Comparison of ENCODE assay signal across 8 cellular contexts in the genomic region with DNA sequence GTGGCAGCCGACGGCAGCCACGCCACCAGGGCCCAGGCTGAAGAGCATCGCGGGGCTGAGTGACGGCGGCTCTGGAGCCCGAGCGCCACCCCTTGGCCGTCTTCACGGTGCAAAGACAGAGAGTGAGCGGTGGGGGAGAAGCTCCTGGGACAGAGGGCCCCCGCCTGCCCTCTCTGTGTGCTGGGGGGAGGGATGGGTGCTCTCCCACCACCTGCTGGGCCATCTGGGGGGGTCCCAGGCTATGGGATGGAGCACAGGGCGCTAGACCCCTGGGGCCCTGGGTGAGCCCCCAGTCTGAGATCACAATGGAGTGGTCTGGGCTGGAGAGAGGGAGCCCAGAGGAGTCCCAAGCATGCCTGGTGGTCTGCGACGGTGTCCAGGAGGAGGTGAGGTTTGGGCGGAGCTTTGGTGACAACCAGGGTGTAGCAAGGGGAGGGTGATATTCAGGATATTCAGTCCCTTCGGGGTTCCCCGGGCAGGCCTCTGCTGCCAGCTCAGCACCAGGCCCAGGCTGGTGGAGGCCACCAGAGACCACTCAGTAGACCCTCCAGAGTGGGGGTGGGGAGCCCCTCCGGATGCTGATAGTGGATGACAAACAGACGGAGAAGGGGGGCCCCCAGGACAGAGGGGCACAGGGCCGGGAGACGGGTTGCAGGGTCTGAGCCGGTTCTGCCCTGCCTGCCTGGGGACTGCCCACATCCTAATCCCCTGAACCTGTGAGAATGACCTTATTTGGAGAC.
DNase-seq lines count a peak whose midpoint lies in the region; ATAC-seq and TF ChIP-seq lines count a peak whose summit lies in the region.

No MANE protein-coding gene starts in this region.

- no peak for ATAC-seq in HG02885 (IDR thresholded peaks at IDR 0.05; ENCODE audit: poor library complexity, unreplicated experiment)
- no peak for ATAC-seq in GM21367 (IDR thresholded peaks at IDR 0.05; ENCODE audit: unreplicated experiment)

- no peaks in the 10 kb centered on the region for H3K36me3 Mint-ChIP-seq in neural progenitor cell

- H3K27ac Mint-ChIP-seq in neural progenitor cell, result peak overlapping the region; percentile 91

- H3K27me3 ChIP-seq in MM.1S (replicated peaks; ENCODE audit: insufficient read depth, low read length) (peaks cover 83% of the 10 kb centered on the region), neural progenitor cell (peaks cover 26% of the 10 kb centered on the region)

- H3K4me3 ChIP-seq in MM.1S (ENCODE audit: low read length) (no peak overlapping the region), neural progenitor cell (no peak overlapping the region)

- H3K4me2 ChIP-seq in MM.1S (ENCODE audit: low read depth, low read length) (no peak overlapping the region), neural progenitor cell (no peak overlapping the region)

- in situ Hi-C loops in T47D (cut with HindIII; ENCODE audit: low pct_unique_long_range_greater_than_20kb, low sequenced_read_pairs), result no loop called here

- no peaks in the 10 kb centered on the region for H4K20me1 ChIP-seq in MM.1S (ENCODE audit: insufficient read depth, low read length)
- H4K20me1 ChIP-seq in neural progenitor cell (ENCODE audit: low read depth), result no peaks in the 10 kb centered on the region

- no peak overlapping the region for H3K9ac ChIP-seq in MM.1S (ENCODE audit: low read length)
- no peak overlapping the region for H3K9ac ChIP-seq in neural progenitor cell

- peaks cover 5% of the 10 kb centered on the region for H3K27me3 Mint-ChIP-seq in neural progenitor cell (ENCODE audit: insufficient read depth, low read depth)

- H3K79me2 ChIP-seq in MM.1S (ENCODE audit: low read length) (no peaks in the 10 kb centered on the region), neural progenitor cell (ENCODE audit: low read depth) (no peaks in the 10 kb centered on the region)

- TF ChIP-seq CTCF in MM.1S (IDR thresholded peaks at IDR 0.05; ENCODE audit: low read length), result 0 out of 2 replicates have a peak, but pooled peaks have one; percentile 13
- TF ChIP-seq CTCF in neural progenitor cell (IDR thresholded peaks at IDR 0.05), result peak; percentile 66

- H3K4me1 ChIP-seq in MM.1S (ENCODE audit: low read length), result no peaks in the 10 kb centered on the region
- H3K4me1 ChIP-seq in neural progenitor cell, result peaks cover 26% of the 10 kb centered on the region

- no peaks in the 10 kb centered on the region for H3K36me3 ChIP-seq in MM.1S (replicated peaks; ENCODE audit: insufficient read depth, low read length)
- no peaks in the 10 kb centered on the region for H3K36me3 ChIP-seq in neural progenitor cell

- H3K4me1 Mint-ChIP-seq in neural progenitor cell, result peaks cover 37% of the 10 kb centered on the region

- H3K9me3 ChIP-seq in MM.1S (replicated peaks; ENCODE audit: insufficient read depth, low read length) (no peaks in the 10 kb centered on the region), neural progenitor cell (ENCODE audit: low read depth) (no peaks in the 10 kb centered on the region)

- no peaks in the 10 kb centered on the region for H3K9me3 Mint-ChIP-seq in neural progenitor cell

- no peaks in the 10 kb centered on the region for H3K9me2 ChIP-seq in MM.1S (replicated peaks; ENCODE audit: insufficient read depth, low read length)

- H2AFZ ChIP-seq in MM.1S (ENCODE audit: low read length) (no peak overlapping the region), neural progenitor cell (replicated peaks) (peak overlapping the region; percentile 40)

- H3F3A ChIP-seq in MM.1S (ENCODE audit: insufficient read depth, low read length), result no peaks in the 10 kb centered on the region
- peaks cover 11% of the 10 kb centered on the region for H3F3A ChIP-seq in neural progenitor cell (ENCODE audit: low read depth)

- H3K27ac ChIP-seq in MM.1S (ENCODE audit: low read length), result no peak overlapping the region
- H3K27ac ChIP-seq in neural progenitor cell, result no peak overlapping the region

- DNase-seq in NCI-H2196 (lab: John Stamatoyannopoulos, UW; ENCODE audit: unreplicated experiment), result peak; percentile 20
- no peak for DNase-seq in NCI-H2196 treated with DMSO at 0.1 percent for 48 hours (lab: John Stamatoyannopoulos, UW; ENCODE audit: unreplicated experiment)
- DNase-seq in MM.1S, result peak; percentile 10
- peak; percentile 16 to 45 for DNase-seq in T47D (ENCODE audit: low read depth in 1 of 2, low spot score in 1 of 2)
- peak; percentile 72 for DNase-seq in neural progenitor cell (ENCODE audit: low spot score)
- no peak for DNase-seq in stimulated activated CD4-positive, alpha-beta T cell treated with anti-CD3 and anti-CD28 coated beads, Interleukin-4, amount 100 ng/mL, for 4 hours

- peak overlapping the region; percentile 41 for H3K4me3 Mint-ChIP-seq in neural progenitor cell

Comparison
In these comparisons a context has a peak if more than half of its experiments do, and no peak if none do; other contexts are left out.
1. DNase-seq: peak in NCI-H2196 (single experiment), MM.1S (single experiment), T47D (2 of 2) and neural progenitor cell (single experiment); none in NCI-H2196 treated with DMSO at 0.1 percent for 48 hours (single experiment) and stimulated activated CD4-positive, alpha-beta T cell treated with anti-CD3 and anti-CD28 coated beads, Interleukin-4, amount 100 ng/mL, for 4 hours (0 of 2).